In the genomic region with DNA sequence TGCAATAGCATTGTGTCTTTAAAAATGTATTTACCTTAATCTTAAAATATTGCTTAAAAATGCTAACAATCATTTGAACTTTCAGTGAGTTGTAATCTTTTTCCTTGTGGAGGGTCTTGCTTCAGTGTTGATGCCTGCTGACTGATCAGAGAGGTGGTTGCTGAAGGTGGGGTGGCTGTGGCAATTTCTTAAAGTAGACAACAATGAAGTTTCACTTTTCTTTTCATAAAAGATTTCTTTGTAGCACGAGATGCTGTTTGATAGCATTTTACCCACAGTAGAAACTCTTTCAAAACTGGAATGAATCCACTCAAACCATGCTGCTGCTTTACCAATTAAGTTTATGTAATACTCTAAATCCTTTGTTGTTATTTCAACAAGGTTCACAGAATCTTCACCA, we compare ENCODE assay signal across 14 cellular contexts. TPM values are rescaled to one million over a fixed set of nuclear protein-coding genes. Genes with fewer than 3 reads are reported as not detected.
A peak's percentile ranks its signal among the peaks of the same experiment; 100 is the strongest.
DNase-seq lines count a peak whose midpoint lies in the region; ATAC-seq and TF ChIP-seq lines count a peak whose summit lies in the region.
"Had no signal": no experiment of that assay in that cellular context is flagged by ENCODE, and none has a peak within 500 bp of the region (broad histone marks: within the 10 kb centered on the region; RNA-seq: fewer than 3 reads in every experiment).

No MANE protein-coding gene starts in this region.

- TF ChIP-seq CTCF in activated CD8-positive, alpha-beta T cell treated with anti-CD3 and anti-CD28 coated beads for 36 hours (IDR thresholded peaks at IDR 0.05) = no peak

- in situ Hi-C loops in G401 (cut with HindIII; ENCODE audit: low sequenced_read_pairs) = no loop called here

- DNase-seq in CD4-positive, alpha-beta memory T cell = peak; percentile 20 to 48 (median 37)
- DNase-seq in activated CD8-positive, alpha-beta T cell treated with anti-CD3 and anti-CD28 coated beads for 36 hours = peak; percentile 59
- DNase-seq in naive B cell = no peak
- DNase-seq in HPDE6-E6E7 (ENCODE audit: extremely low spot score) = no peak
- no peak for DNase-seq in G401 (ENCODE audit: low spot score)
- no peak for DNase-seq in NCI-H2196 (lab: John Stamatoyannopoulos, UW; ENCODE audit: unreplicated experiment)
- DNase-seq: Caco-2, HCEC 1CT, NCI-H2029, SW 1271 had no signal

- H3K27me3 ChIP-seq in CD4-positive, alpha-beta memory T cell (ENCODE audit: insufficient read depth, low read length) = no peaks in the 10 kb centered on the region

- no peaks in the 10 kb centered on the region for H3K9me3 ChIP-seq in CD4-positive, alpha-beta memory T cell (ENCODE audit: control insufficient read depth in 1 of 2, low read length in 2 of 2)
- H3K9me3 ChIP-seq: Caco-2, thoracic aorta had no signal

- peaks cover 0 to 7% of the 10 kb centered on the region in 2 donors for H3K36me3 Mint-ChIP-seq in CD4-positive, alpha-beta memory T cell
- peaks cover 7% of the 10 kb centered on the region for H3K36me3 Mint-ChIP-seq in activated CD8-positive, alpha-beta T cell treated with anti-CD3 and anti-CD28 coated beads for 36 hours (ENCODE audit: low read depth)
- peaks cover 0 to 7% of the 10 kb centered on the region in 2 donors for H3K36me3 Mint-ChIP-seq in naive B cell

- CTCF ChIA-PET in CD4-positive, alpha-beta memory T cell (lab: Charles Lee; ENCODE audit: partially characterized antibody) = no interaction called here
- CTCF ChIA-PET in activated CD8-positive, alpha-beta T cell treated with anti-CD3 and anti-CD28 coated beads for 36 hours (lab: Charles Lee) = interaction anchor here (1.4 kb wide), 1 partner anchor 349 kb away, joined by 3 read pairs; no protein-coding TSS in a partner anchor

- no peaks in the 10 kb centered on the region for H3K9me3 Mint-ChIP-seq in CD4-positive, alpha-beta memory T cell
- H3K9me3 Mint-ChIP-seq in activated CD8-positive, alpha-beta T cell treated with anti-CD3 and anti-CD28 coated beads for 36 hours = no peaks in the 10 kb centered on the region
- no peaks in the 10 kb centered on the region for H3K9me3 Mint-ChIP-seq in naive B cell

- peaks cover 100% of the 10 kb centered on the region for H3K4me1 ChIP-seq in CD4-positive, alpha-beta memory T cell (ENCODE audit: insufficient read depth, low read length)
- H3K4me1 ChIP-seq: Caco-2 had no signal

- no peaks in the 10 kb centered on the region for H3K27me3 Mint-ChIP-seq in CD4-positive, alpha-beta memory T cell
- H3K27me3 Mint-ChIP-seq in activated CD8-positive, alpha-beta T cell treated with anti-CD3 and anti-CD28 coated beads for 36 hours = no peaks in the 10 kb centered on the region
- H3K27me3 Mint-ChIP-seq in naive B cell = no peaks in the 10 kb centered on the region

- H3K4me1 Mint-ChIP-seq in CD4-positive, alpha-beta memory T cell = peaks cover 53 to 61% (median 55%) of the 10 kb centered on the region in 4 donors
- peaks cover 57% of the 10 kb centered on the region for H3K4me1 Mint-ChIP-seq in activated CD8-positive, alpha-beta T cell treated with anti-CD3 and anti-CD28 coated beads for 36 hours (ENCODE audit: low read depth)
- H3K4me1 Mint-ChIP-seq in naive B cell = peaks cover 32 to 58% (median 41%) of the 10 kb centered on the region in 3 donors

- H3K4me3 ChIP-seq in CD4-positive, alpha-beta memory T cell (ENCODE audit: low read length in 2 of 2) = peak overlapping the region; percentile 14 to 34
- H3K4me3 ChIP-seq: thoracic aorta had no signal

- POLR2A ChIA-PET in CD4-positive, alpha-beta memory T cell (lab: Charles Lee; ENCODE audit: partially characterized antibody) = interaction anchor here (1.0 to 4.9 kb wide), 5 partner anchors 11 to 350 kb away, joined by 3 to 57 read pairs (median 7); a partner anchor contains a TSS
- POLR2A ChIA-PET in activated CD8-positive, alpha-beta T cell treated with anti-CD3 and anti-CD28 coated beads for 36 hours (lab: Charles Lee) = no interaction called here

- peak overlapping the region; percentile 77 to 94 (median 88) for H3K27ac Mint-ChIP-seq in CD4-positive, alpha-beta memory T cell
- H3K27ac Mint-ChIP-seq in activated CD8-positive, alpha-beta T cell treated with anti-CD3 and anti-CD28 coated beads for 36 hours = peak overlapping the region; percentile 89
- H3K27ac Mint-ChIP-seq in naive B cell = peak overlapping the region; percentile 9 to 89 (median 64)

- intact Hi-C loops in CD4-positive, alpha-beta memory T cell (cut with micrococcal nuclease) = no loop called here
- intact Hi-C loops in activated CD8-positive, alpha-beta T cell treated with anti-CD3 and anti-CD28 coated beads for 36 hours (cut with micrococcal nuclease) = loop anchor here (5.0 kb wide), 1 partner anchor 35 kb away; no protein-coding TSS in a partner anchor

- H3K36me3 ChIP-seq in CD4-positive, alpha-beta memory T cell (ENCODE audit: insufficient read depth, low read length) = no peaks in the 10 kb centered on the region
- H3K36me3 ChIP-seq: thoracic aorta had no signal

- ATAC-seq in GM18909 (IDR thresholded peaks at IDR 0.05; ENCODE audit: poor library complexity, unreplicated experiment) (peak; percentile 31), naive B cell (ENCODE audit: low read depth in 2 of 2) (peak in 1 of 2 donors; percentile 34), HG02610 (IDR thresholded peaks at IDR 0.05; ENCODE audit: unreplicated experiment) (no peak)
- ATAC-seq in activated CD8-positive, alpha-beta T cell treated with anti-CD3 and anti-CD28 coated beads for 36 hours = peak; percentile 45

- H3K27ac ChIP-seq in CD4-positive, alpha-beta memory T cell (ENCODE audit: low read depth, low read length) = peak overlapping the region; percentile 19
- H3K27ac ChIP-seq: parathyroid adenoma, thoracic aorta had no signal

- peak overlapping the region; percentile 62 to 94 (median 86) for H3K4me3 Mint-ChIP-seq in CD4-positive, alpha-beta memory T cell
- peak overlapping the region; percentile 79 for H3K4me3 Mint-ChIP-seq in activated CD8-positive, alpha-beta T cell treated with anti-CD3 and anti-CD28 coated beads for 36 hours
- peak overlapping the region; percentile 27 to 80 (median 64) for H3K4me3 Mint-ChIP-seq in naive B cell

RNA-seq across cellular contexts. Expression of a gene that starts 50.8 kb away (rescaled TPM):
- total RNA-seq in CD4-positive, alpha-beta memory T cell = 100 to 1,000 TPM; 161 to 164 TPM
- polyA plus RNA-seq in CD4-positive, alpha-beta memory T cell = 100 to 1,000 TPM in 1 of 2 donors, 10 to 100 TPM in 1; 92.0 to 125 TPM
- total RNA-seq in activated CD8-positive, alpha-beta T cell treated with anti-CD3 and anti-CD28 coated beads for 36 hours = 10 to 100 TPM; 52.7 to 55.6 TPM
- polyA plus RNA-seq in naive B cell (ENCODE audit: low read depth in 6 of 6) = 100 to 1,000 TPM in 5 of 6 donors, 10 to 100 TPM in 1; 87.7 to 150 (median 106) TPM
- not detected in 2 replicates for total RNA-seq in G401 (2014; rRNA removed; shearing (Covaris generic))

Comparison
In these comparisons a context has a peak if more than half of its experiments do, and no peak if none do; other contexts are left out.
1. DNase-seq: peak in CD4-positive, alpha-beta memory T cell (5 of 5) and activated CD8-positive, alpha-beta T cell treated with anti-CD3 and anti-CD28 coated beads for 36 hours (single experiment); none in naive B cell (single experiment), HPDE6-E6E7 (single experiment), G401 (single experiment) and NCI-H2196 (single experiment).
2. RNA of a gene that starts 50.8 kb away (total RNA-seq): 161 to 164 TPM in CD4-positive, alpha-beta memory T cell and 52.7 to 55.6 TPM in activated CD8-positive, alpha-beta T cell treated with anti-CD3 and anti-CD28 coated beads for 36 hours; not detected in G401; every median in the first group is over 10 times any median in the second.
3. Peak in every context shown above with its lines, with median percentiles within 50 percentile points of each other: H3K27ac Mint-ChIP-seq and H3K4me3 Mint-ChIP-seq.